Comparison of ENCODE assay signal across 18 cellular contexts in the genomic region with DNA sequence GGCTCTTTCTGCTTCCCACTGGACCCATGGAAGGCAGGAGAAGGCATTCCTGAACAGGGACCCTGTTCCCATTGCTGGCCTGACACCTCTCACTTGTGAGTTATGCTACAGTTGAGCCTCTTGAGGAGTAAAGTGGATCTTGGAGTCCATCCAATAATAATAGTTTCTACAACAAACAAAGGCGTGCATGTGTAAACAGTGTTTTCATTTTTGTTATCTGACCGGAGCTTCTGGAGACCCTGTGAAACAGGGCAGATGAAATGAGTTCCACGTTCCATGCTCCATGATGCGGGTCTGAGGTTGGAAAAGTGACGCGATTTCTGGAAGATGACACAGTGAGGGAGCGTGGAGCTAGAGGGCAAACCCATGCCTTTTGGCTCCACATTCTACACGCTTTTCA.
DNase-seq lines count a peak whose midpoint lies in the region; ATAC-seq and TF ChIP-seq lines count a peak whose summit lies in the region.
"Had no signal": no experiment of that assay in that cellular context is flagged by ENCODE, and none has a peak within 500 bp of the region (broad histone marks: within the 10 kb centered on the region; RNA-seq: fewer than 3 reads in every experiment).

No MANE protein-coding gene starts in this region.

- DNase-seq in Right ventricle myocardium superior (no peak), left ventricle myocardium inferior (no peak), NCI-H748 (lab: John Stamatoyannopoulos, UW; ENCODE audit: unreplicated experiment) (peak; percentile 77), glomerular endothelial cell (ENCODE audit: extremely low read depth, low read depth, low spot score) (peak; percentile 22), upper lobe of right lung (no peak), activated gamma-delta T cell treated with Interleukin-2 at 50 U/mL for 16 hours (no peak)
- no peak for DNase-seq in activated CD4-positive, CD25-positive, alpha-beta regulatory T cell (lab: John Stamatoyannopoulos, UW)
- DNase-seq: activated CD4-positive, alpha-beta T cell treated with anti-CD3 and anti-CD28 coated beads for 48 hours; activated T-cell treated with anti-CD3 and anti-CD28 coated beads, Interleukin-2, amount 50 U/mL, for 1 hour; Caco-2; MM.1S; NCI-H526; stimulated activated naive CD4-positive, alpha-beta T cell treated with Interleukin-2 at 50 U/mL for 16 hours; uterus had no signal

- H3K27me3 ChIP-seq in left ventricle myocardium inferior (ENCODE audit: low read depth) (peaks cover 33% of the 10 kb centered on the region), upper lobe of right lung (no peaks in the 10 kb centered on the region)
- H3K27me3 ChIP-seq: uterus had no signal

- H3K9me3 ChIP-seq in left ventricle myocardium inferior (replicated peaks), result peaks cover 7% of the 10 kb centered on the region
- H3K9me3 ChIP-seq in upper lobe of right lung, result no peaks in the 10 kb centered on the region
- H3K9me3 ChIP-seq: Caco-2, uterus had no signal

- intact Hi-C loops in Right ventricle myocardium superior (cut with DNase I) (no loop called here), left ventricle myocardium inferior (cut with micrococcal nuclease) (no loop called here), upper lobe of right lung (cut with DNase I) (no loop called here)

- TF ChIP-seq CTCF in left ventricle myocardium inferior (IDR thresholded peaks at IDR 0.05; ENCODE audit: borderline replicate concordance), result no peak
- TF ChIP-seq CTCF in upper lobe of right lung (IDR thresholded peaks at IDR 0.05), result no peak

- H3K4me1 ChIP-seq in left ventricle myocardium inferior (peaks cover 12% of the 10 kb centered on the region), upper lobe of right lung (peaks cover 5% of the 10 kb centered on the region)
- H3K4me1 ChIP-seq: uterus had no signal

- H3K27ac ChIP-seq in left ventricle myocardium inferior (replicated peaks) (no peak overlapping the region), upper lobe of right lung (peak overlapping the region; percentile 19)
- H3K27ac ChIP-seq: coronary artery, esophagus muscularis mucosa had no signal

- no peaks in the 10 kb centered on the region for H3K36me3 ChIP-seq in left ventricle myocardium inferior
- H3K36me3 ChIP-seq in upper lobe of right lung, result no peaks in the 10 kb centered on the region
- H3K36me3 ChIP-seq: esophagus muscularis mucosa, uterus had no signal

- ATAC-seq in Right ventricle myocardium superior (ENCODE audit: poor library complexity) (peak; percentile 77), upper lobe of right lung (peak; percentile 72), GM19395 (IDR thresholded peaks at IDR 0.05; ENCODE audit: unreplicated experiment) (no peak)

- H3K4me3 ChIP-seq in left ventricle myocardium inferior (no peak overlapping the region), upper lobe of right lung (no peak overlapping the region)
- H3K4me3 ChIP-seq: coronary artery, esophagus muscularis mucosa, lung, uterus had no signal

Comparison
In these comparisons a context has a peak if more than half of its experiments do, and no peak if none do; other contexts are left out.
1. DNase-seq: peak in NCI-H748 (single experiment) and glomerular endothelial cell (single experiment); none in Right ventricle myocardium superior (single experiment), left ventricle myocardium inferior (single experiment), upper lobe of right lung (single experiment), activated CD4-positive, CD25-positive, alpha-beta regulatory T cell (0 of 4) and activated gamma-delta T cell treated with Interleukin-2 at 50 U/mL for 16 hours (single experiment).